In the genomic region with DNA sequence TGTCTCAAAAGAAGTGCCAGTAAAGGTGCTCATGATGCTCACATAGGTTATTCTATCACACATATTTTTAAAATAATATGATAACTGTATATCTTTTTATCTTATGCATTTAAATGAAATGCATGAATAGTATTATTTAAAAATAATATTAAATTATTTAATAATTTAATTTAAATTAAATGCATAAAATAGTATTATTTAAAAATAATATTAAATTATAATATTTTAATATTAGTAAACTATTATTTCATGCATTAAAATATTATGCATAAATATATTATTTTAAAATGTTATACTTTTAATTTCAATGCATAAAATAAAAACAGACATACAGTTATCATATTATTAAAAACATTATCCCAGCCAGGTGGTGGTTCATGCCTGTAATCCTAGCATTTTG, we compare ENCODE assay signal across 29 cellular contexts. TPM values are rescaled to one million over a fixed set of nuclear protein-coding genes. Genes with fewer than 3 reads are reported as not detected.
"Had no signal": no experiment of that assay in that cellular context is flagged by ENCODE, and none has a peak within 500 bp of the region (broad histone marks: within the 10 kb centered on the region; RNA-seq: fewer than 3 reads in every experiment).

No MANE protein-coding gene starts in this region.

- ATAC-seq: activated CD8-positive, alpha-beta T cell treated with anti-CD3 and anti-CD28 coated beads for 36 hours; activated naive CD8-positive, alpha-beta T cell treated with anti-CD3 and anti-CD28 coated beads, Interleukin-2, amount 50 U/mL, for 24 hours; activated T-cell treated with anti-CD3 and anti-CD28 coated beads, Interleukin-2, amount 50 U/mL, for 4 hours; activated T-helper 17 cell treated with anti-CD3 and anti-CD28 coated beads, Interleukin-2, amount 50 U/mL, for 72 hours; foreskin keratinocyte; gastroesophageal sphincter; heart right ventricle; T-cell had no signal

- H3K9me3 ChIP-seq: ascending aorta, esophagus muscularis mucosa, gastroesophageal sphincter had no signal

- H3K27ac ChIP-seq: ascending aorta, breast epithelium, cardiac muscle cell, coronary artery, esophagus muscularis mucosa, foreskin keratinocyte, gastroesophageal sphincter, heart right ventricle, hepatocyte had no signal

- DNase-seq: activated CD4-positive, alpha-beta T cell treated with anti-CD3 and anti-CD28 coated beads for 1 hour; activated CD4-positive, alpha-beta T cell treated with anti-CD3 and anti-CD28 coated beads for 4 hours; activated CD4-positive, alpha-beta T cell treated with anti-CD3 and anti-CD28 coated beads, Interleukin-2, amount 10 ng/mL, durations not matched to agents 7 days and 5 days; activated CD4-positive, alpha-beta T cell treated with anti-CD3 and anti-CD28 coated beads, Interleukin-2, amount 50 U/mL, for 4 hours; activated CD8-positive, alpha-beta memory T cell treated with anti-CD3 and anti-CD28 coated beads for 24 hours; activated CD8-positive, alpha-beta T cell treated with anti-CD3 and anti-CD28 coated beads for 36 hours; activated effector memory CD4-positive, alpha-beta T cell treated with anti-CD3 and anti-CD28 coated beads, Interleukin-2, amount 50 U/mL, for 16 hours; activated naive CD4-positive, alpha-beta T cell treated with anti-CD3 and anti-CD28 coated beads for 36 hours; activated naive CD8-positive, alpha-beta T cell treated with anti-CD3 and anti-CD28 coated beads for 36 hours; activated naive CD8-positive, alpha-beta T cell treated with anti-CD3 and anti-CD28 coated beads, Interleukin-2, amount 50 U/mL, for 24 hours; activated T-cell treated with anti-CD3 and anti-CD28 coated beads, Interleukin-2, amount 50 U/mL, for 4 hours; central memory CD4-positive, alpha-beta T cell; cerebellar nuclear complex; dorsolateral prefrontal cortex; effector memory CD4-positive, alpha-beta T cell; endodermal cell; erythroblast; foreskin keratinocyte; heart right ventricle; T-cell; T1000 had no signal

- H3K36me3 ChIP-seq: ascending aorta, breast epithelium, cardiac muscle cell, gastroesophageal sphincter had no signal

- H3K4me1 ChIP-seq: ascending aorta, breast epithelium, esophagus muscularis mucosa, foreskin keratinocyte, gastroesophageal sphincter, heart right ventricle had no signal

- H3K4me3 ChIP-seq: ascending aorta, breast epithelium, cardiac muscle cell, coronary artery, dorsolateral prefrontal cortex, esophagus muscularis mucosa, gastroesophageal sphincter, heart right ventricle, hepatocyte had no signal

RNA-seq across cellular contexts. Expression of gene TMC7, which starts 33.4 kb away (rescaled TPM):
- total RNA-seq: activated CD4-positive, alpha-beta T cell treated with anti-CD3 and anti-CD28 coated beads, Interleukin-2, amount 10 ng/mL, durations not matched to agents 7 days and 5 days; activated CD8-positive, alpha-beta T cell treated with anti-CD3 and anti-CD28 coated beads for 36 hours; activated naive CD4-positive, alpha-beta T cell treated with anti-CD3 and anti-CD28 coated beads for 36 hours; activated naive CD8-positive, alpha-beta T cell treated with anti-CD3 and anti-CD28 coated beads for 36 hours; activated T-cell treated with anti-CD3 and anti-CD28 coated beads, Interleukin-2, amount 50 U/mL, for 4 hours; activated T-helper 17 cell treated with anti-CD3 and anti-CD28 coated beads, Interleukin-2, amount 50 U/mL, for 72 hours had no signal
